ENCODE assay signal across 9 cellular contexts in genomic region chr7:2691932-2692439, GRCh38. TPM values are rescaled to one million over a fixed set of nuclear protein-coding genes. Genes with fewer than 3 reads are reported as not detected.
DNase-seq lines count a peak whose midpoint lies in the region; ATAC-seq, FAIRE-seq and TF ChIP-seq lines count a peak whose summit lies in the region.
"Not testable (repeated sequence)": the region's sequence is repeated elsewhere in the genome, so short reads cannot be mapped to it uniquely, and the experiment has no call there.
"Had no signal": no experiment of that assay in that cellular context is flagged by ENCODE, and none has a peak within 500 bp of the region (broad histone marks: within the 10 kb centered on the region; RNA-seq: fewer than 3 reads in every experiment).

No MANE protein-coding gene starts in this region.

- not testable (repeated sequence) for TF ChIP-seq EP300 in K562 (IDR thresholded peaks at IDR 0.05; ENCODE audit: low read length)

- peaks cover 24 to 48% of the 10 kb centered on the region in 2 experiments for H3K27me3 ChIP-seq in K562 (ENCODE audit: control insufficient read depth in 2 of 2, insufficient read depth in 2 of 2, low read length in 2 of 2)
- H3K27me3 ChIP-seq in right cardiac atrium (ENCODE audit: control insufficient read depth, insufficient read depth); vagina: not testable (repeated sequence)
- peaks cover 4 to 14% of the 10 kb centered on the region in 2 donors for H3K27me3 ChIP-seq in small intestine (ENCODE audit: control insufficient read depth in 2 of 2, insufficient read depth in 2 of 2, low read length in 2 of 2)

- H4K20me1 ChIP-seq in K562 (replicated peaks; ENCODE audit: control insufficient read depth, insufficient read depth, low read length): not testable (repeated sequence)

- not testable (repeated sequence) for H3K27ac ChIP-seq in K562 (ENCODE audit: extremely low read depth, low read depth, low read length); right cardiac atrium (ENCODE audit: low read length); small intestine (ENCODE audit: low read depth in 1 of 2, low read length in 1 of 2)
- H3K27ac ChIP-seq in vagina: peak overlapping the region; percentile 28

- not testable (repeated sequence) for H3K9ac ChIP-seq in K562 (ENCODE audit: insufficient read depth in 1 of 2, low read depth in 2 of 2, low read length in 2 of 2)

- TF ChIP-seq RAD21 in K562 (CRISPR knock-in tag; conservative IDR thresholded peaks at IDR 0.05 in 1 of 2, IDR thresholded peaks at IDR 0.05 in 1 of 2): not testable (repeated sequence)

- not testable (repeated sequence) for H3K9me1 ChIP-seq in K562 (ENCODE audit: control insufficient read depth, insufficient read depth, low read length)

- not testable (repeated sequence) for H3K36me3 ChIP-seq in K562 (ENCODE audit: control insufficient read depth, insufficient read depth, low read length); mucosa of descending colon (ENCODE audit: low read depth); small intestine (ENCODE audit: control insufficient read depth in 2 of 2, insufficient read depth in 2 of 2, low read length in 2 of 2); vagina

- CTCF ChIA-PET in K562 (lab: Yijun Ruan, JAX; ENCODE audit: low intra/inter-chr PET ratio): not testable (repeated sequence)

- H3K36me3 Mint-ChIP-seq in CD14-positive monocyte: not testable (repeated sequence)

- H3K4me2 ChIP-seq in K562 (ENCODE audit: insufficient read depth, low read length): not testable (repeated sequence)

- 51% methylated on average over 23 of the region's 23 CpGs for WGBS in K562 (ENCODE audit: insufficient coverage, low coverage, missing lambda C conversion rate)
- WGBS in right cardiac atrium: 95% methylated on average over 23 of the region's 23 CpGs
- WGBS in small intestine, 3 donors: 43 to 77% (median 61%) methylated on average over 20 to 23 of the region's 23 CpGs

- H3K4me1 Mint-ChIP-seq in CD14-positive monocyte: peaks cover 46% of the 10 kb centered on the region

- TF ChIP-seq POLR2A in K562 (conservative IDR thresholded peaks at IDR 0.05); vagina (IDR thresholded peaks at IDR 0.05): not testable (repeated sequence)

- BruUV-seq in K562 (replicated peaks; lab: Mats Ljungman, UMichigan): not testable (repeated sequence)

- not testable (repeated sequence) for DNase-seq in CD14-positive monocyte (ENCODE audit: low spot score); K562 (ENCODE audit: extremely low read depth in 1 of 4, low spot score in 3 of 4); mucosa of descending colon; vagina (ENCODE audit: extremely low spot score in 2 of 2)
- peak; percentile 39 for DNase-seq in NCI-H69 (lab: John Stamatoyannopoulos, UW)
- DNase-seq in right cardiac atrium: peak in 2 of 3 donors; percentile 6 to 31
- peak; percentile 36 for DNase-seq in small intestine

- H3K9me3 Mint-ChIP-seq in CD14-positive monocyte: peaks cover 0 to 12% (median 3%) of the 10 kb centered on the region in 7 donors

- peaks cover 36 to 51% (median 40%) of the 10 kb centered on the region in 3 donors for H3K27me3 Mint-ChIP-seq in CD14-positive monocyte (ENCODE audit: low read depth in 3 of 3)

- POLR2A ChIA-PET in K562 (lab: Yijun Ruan, JAX): interaction anchor here (1.5 kb wide), 1 partner anchor 10 kb away, joined by 5 read pairs; no protein-coding TSS in a partner anchor

- H3K27ac Mint-ChIP-seq in CD14-positive monocyte: peak overlapping the region in 4 of 7 donors; percentile 91 to 95 (median 91)

- intact Hi-C loops in CD14-positive monocyte (cut with micrococcal nuclease); K562 (cut with micrococcal nuclease); right cardiac atrium (cut with DNase I); mucosa of descending colon (cut with DNase I, micrococcal nuclease); vagina (cut with DNase I): not testable (repeated sequence)

- ATAC-seq in K562 (peak; percentile 7; the same call in 1 of the 3 replicates), mucosa of descending colon (peak; percentile 37)
- not testable (repeated sequence) for ATAC-seq in right cardiac atrium

- peak overlapping the region in 1 of 2 donors; percentile 15 for H3K4me3 Mint-ChIP-seq in CD14-positive monocyte

- not testable (repeated sequence) for H3K4me3 ChIP-seq in K562; right cardiac atrium (ENCODE audit: low read length); mucosa of descending colon; small intestine (ENCODE audit: low read depth in 1 of 2, low read length in 2 of 2); vagina

- not testable (repeated sequence) for TF ChIP-seq CTCF in CD14-positive monocyte (IDR thresholded peaks at IDR 0.05); K562 (IDR thresholded peaks at IDR 0.05 in 2 of 3, conservative IDR thresholded peaks at IDR 0.05 in 1 of 3; ENCODE audit: insufficient read depth in 2 of 3, low read depth in 1 of 3, low read length in 3 of 3); mucosa of descending colon (IDR thresholded peaks at IDR 0.05); vagina (IDR thresholded peaks at IDR 0.05)

- not testable (repeated sequence) for H3K79me2 ChIP-seq in K562 (ENCODE audit: control insufficient read depth, insufficient read depth, low read length)

- H3K9me3 ChIP-seq in K562 (replicated peaks; ENCODE audit: control insufficient read depth, insufficient read depth, low read depth, low read length); right cardiac atrium (ENCODE audit: control insufficient read depth, low read length); mucosa of descending colon; small intestine (ENCODE audit: control insufficient read depth, low read depth); vagina: not testable (repeated sequence)

- not testable (repeated sequence) for FAIRE-seq in K562 (lab: Jason Lieb, UNC); small intestine (lab: Jason Lieb, UNC)

- H3K4me1 ChIP-seq in K562 (replicated peaks in 1 of 2; ENCODE audit: control insufficient read depth in 2 of 2, insufficient read depth in 2 of 2, low read length in 2 of 2) (peaks cover 0 to 21% of the 10 kb centered on the region in 2 experiments; a peak in 2 of 5 replicates), mucosa of descending colon (ENCODE audit: low read depth) (peaks cover 11% of the 10 kb centered on the region), vagina (peaks cover 30% of the 10 kb centered on the region)
- not testable (repeated sequence) for H3K4me1 ChIP-seq in right cardiac atrium (ENCODE audit: control insufficient read depth, insufficient read depth, low read length); small intestine (ENCODE audit: control insufficient read depth in 2 of 2, insufficient read depth in 1 of 2, low read depth in 1 of 2, low read length in 1 of 2)

- not testable (repeated sequence) for H2AFZ ChIP-seq in K562 (ENCODE audit: low read depth, low read length)

- in situ Hi-C loops in K562 (cut with MboI): not testable (repeated sequence)

RNA-seq across cellular contexts. Expression of gene AMZ1, which starts 4.0 kb away (rescaled TPM):
- polyA plus RNA-seq in CD14-positive monocyte (under 1 TPM; 0.09 to 0.14 TPM), K562 (2011; rRNA removed) (not detected in 2 replicates), K562 (2014; fragmentation: Illumina TruSeq; extraction: Trizol) (not detected in 2 replicates), K562 (2014; fragmentation: Nextera tagmentation; extraction: Ambion mirVana) (not detected), K562 (2014; rRNA removed) (not detected in 2 replicates), right cardiac atrium (0.36 TPM), small intestine (under 1 TPM in 1 of 3 donors, not detected in 2; 0.07 TPM)
- total RNA-seq in K562 (2011; cell fraction: chromatin; rRNA removed; ENCODE audit: low replicate concordance): 0.07 and 0.12 TPM in 2 replicates
- 0.17 TPM in 1 of 2 replicates, not detected in the other for total RNA-seq in K562 (2011; cell fraction: nucleolus; rRNA removed)
- total RNA-seq in K562 (2011; cell fraction: nucleoplasm; rRNA removed): 0.07 and 0.08 TPM in 2 replicates
- total RNA-seq in K562 (2014; rRNA removed) (not detected in 2 replicates), K562 (2014; rRNA removed; fragmentation: Illumina TruSeq; extraction: Trizol) (not detected in 2 replicates), K562 (2015; rRNA removed; fragmentation: Illumina TruSeq; extraction: Trizol) (not detected in 2 replicates), K562 (2021) (not detected in 2 replicates), right cardiac atrium (1 to 10 TPM in 1 of 4 donors, under 1 TPM in 3; 0.45 to 1.0 (median 0.91) TPM), mucosa of descending colon (1 to 10 TPM in 1 of 3 donors, under 1 TPM in 1, not detected in 1; 0.61 to 1.3 TPM), vagina (1.2 TPM)
- not detected in 2 replicates for polyA plus RNA-seq in K562 (2011; cell fraction: cytosol; rRNA removed)
- not detected in 2 replicates for polyA plus RNA-seq in K562 (2011; cell fraction: nucleus; rRNA removed)
- polyA plus RNA-seq in K562 (2012): 0.04 and 0.08 TPM in 2 replicates
- polyA minus RNA-seq in K562 (2011; rRNA and poly(A)+ RNA removed): 0.04 TPM in 1 of 2 replicates, not detected in the other
- polyA minus RNA-seq in K562 (2011; cell fraction: cytosol; rRNA and poly(A)+ RNA removed): not detected in 2 replicates
- polyA minus RNA-seq in K562 (2011; cell fraction: nucleus; rRNA and poly(A)+ RNA removed): not detected in 2 replicates
- total RNA-seq: A673, G401 had no signal
